9 cellular contexts compared by ENCODE assay signal in the genomic region with DNA sequence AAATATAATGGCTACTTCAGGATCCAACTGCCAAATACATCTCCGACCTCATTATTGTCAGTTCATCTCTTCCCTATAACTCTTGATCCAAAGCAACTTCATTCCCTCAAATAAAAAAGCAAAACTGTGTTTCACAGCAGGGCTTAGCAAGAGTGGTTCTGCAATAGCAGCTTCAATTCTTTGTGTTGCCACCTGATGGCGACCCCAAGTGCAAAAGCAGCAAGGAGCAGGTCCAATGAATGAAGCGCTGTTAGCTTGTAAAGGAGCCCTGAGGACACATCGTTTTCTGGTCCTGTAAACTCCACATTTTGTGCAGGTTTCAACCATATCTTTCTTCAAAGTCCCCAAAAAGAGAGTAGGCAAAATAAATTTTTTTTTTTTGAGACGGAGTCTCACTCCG. TPM values are rescaled to one million over a fixed set of nuclear protein-coding genes. Genes with fewer than 3 reads are reported as not detected.
DNase-seq lines count a peak whose midpoint lies in the region; ATAC-seq, FAIRE-seq and TF ChIP-seq lines count a peak whose summit lies in the region.
"Had no signal": no experiment of that assay in that cellular context is flagged by ENCODE, and none has a peak within 500 bp of the region (broad histone marks: within the 10 kb centered on the region; RNA-seq: fewer than 3 reads in every experiment).

No MANE protein-coding gene starts in this region.

- H4K20me1 ChIP-seq in OCI-LY3 (ENCODE audit: insufficient read depth, low read length) = no peaks in the 10 kb centered on the region

- H3K79me2 ChIP-seq in OCI-LY3 (ENCODE audit: low read length) = peaks cover 5% of the 10 kb centered on the region

- intact Hi-C loops in esophagus squamous epithelium (cut with DNase I) = loop anchor here (10.0 kb wide), 1 partner anchor 365 kb away; the partner anchor contains the start of gene CD24
- intact Hi-C loops in upper lobe of right lung (cut with DNase I) = no loop called here
- intact Hi-C loops in cardiac septum (cut with DNase I) = no loop called here

- peak; percentile 31 for FAIRE-seq in GM19239 (lab: Jason Lieb, UNC)
- FAIRE-seq: astrocyte had no signal

- H3K4me1 ChIP-seq in OCI-LY3 (ENCODE audit: low read length) (peaks cover 51% of the 10 kb centered on the region), esophagus squamous epithelium (no peaks in the 10 kb centered on the region), upper lobe of right lung (no peaks in the 10 kb centered on the region)

- ATAC-seq in upper lobe of right lung (no peak), HG03521 (IDR thresholded peaks at IDR 0.05; ENCODE audit: unreplicated experiment) (no peak)

- no peak overlapping the region for H3K27ac ChIP-seq in OCI-LY3 (ENCODE audit: low read length)
- no peak overlapping the region for H3K27ac ChIP-seq in esophagus squamous epithelium
- no peak overlapping the region for H3K27ac ChIP-seq in upper lobe of right lung

- no peak overlapping the region for H3K4me2 ChIP-seq in OCI-LY3 (ENCODE audit: low read length)

- H3K36me3 ChIP-seq in OCI-LY3 (replicated peaks; ENCODE audit: low read depth, low read length) (peaks cover 6% of the 10 kb centered on the region), esophagus squamous epithelium (peaks cover 0 to 19% (median 0%) of the 10 kb centered on the region in 3 donors), upper lobe of right lung (no peaks in the 10 kb centered on the region)

- H3K9me3 ChIP-seq in OCI-LY3 (ENCODE audit: insufficient read depth, low read length) (no peaks in the 10 kb centered on the region), esophagus squamous epithelium (no peaks in the 10 kb centered on the region), upper lobe of right lung (no peaks in the 10 kb centered on the region)

- TF ChIP-seq CTCF in AG09319 (IDR thresholded peaks at IDR 0.05; ENCODE audit: low read depth, low read length) (peak; percentile 25), OCI-LY3 (IDR thresholded peaks at IDR 0.05; ENCODE audit: low read depth, low read length) (peak; percentile 57), esophagus squamous epithelium (IDR thresholded peaks at IDR 0.05) (peak in 4 of 6 experiments; percentile 7 to 49 (median 32)), upper lobe of right lung (IDR thresholded peaks at IDR 0.05) (peak; percentile 10)

- no peak for DNase-seq in AG09319 (ENCODE audit: extremely low read depth, low read depth)
- no peak for DNase-seq in GM19239 (ENCODE audit: insufficient read length, low spot score)
- DNase-seq in esophagus squamous epithelium (lab: John Stamatoyannopoulos, UW) = no peak
- no peak for DNase-seq in upper lobe of right lung
- no peak for DNase-seq in cardiac septum (ENCODE audit: low spot score)
- DNase-seq in GM19240 (ENCODE audit: insufficient read length, low spot score) = no peak

- H3K27me3 ChIP-seq in OCI-LY3 (ENCODE audit: low read depth, low read length) = no peaks in the 10 kb centered on the region
- H3K27me3 ChIP-seq in esophagus squamous epithelium = no peaks in the 10 kb centered on the region
- no peaks in the 10 kb centered on the region for H3K27me3 ChIP-seq in upper lobe of right lung

- H2AFZ ChIP-seq in OCI-LY3 (ENCODE audit: low read depth, low read length) = no peak overlapping the region

- H3K4me3 ChIP-seq in OCI-LY3 (ENCODE audit: low read length) (no peak overlapping the region), esophagus squamous epithelium (no peak overlapping the region), upper lobe of right lung (no peak overlapping the region)

- H3K9ac ChIP-seq in OCI-LY3 (ENCODE audit: low read length) = no peak overlapping the region

- no peak for TF ChIP-seq POLR2A in esophagus squamous epithelium (IDR thresholded peaks at IDR 0.05)

- WGBS in esophagus squamous epithelium, 2 donors = 70 to 79% methylated on average over 6 of the region's 6 CpGs

RNA-seq across cellular contexts. Expression of gene RTN4IP1, which starts 19.6 kb away (rescaled TPM):
- 10 to 100 TPM in 1 of 4 donors, 1 to 10 TPM in 3; 1.6 to 11.1 (median 6.0) TPM for total RNA-seq in esophagus squamous epithelium
- 3.2 TPM for total RNA-seq in upper lobe of right lung
- total RNA-seq in cardiac septum = 10.4 TPM

RNA-seq across cellular contexts. Expression of gene QRSL1, which starts 19.7 kb away (rescaled TPM):
- total RNA-seq in esophagus squamous epithelium (10 to 100 TPM in 2 of 4 donors, 1 to 10 TPM in 2; 4.8 to 11.1 (median 9.3) TPM), upper lobe of right lung (11.8 TPM), cardiac septum (12.1 TPM)
